8 cellular contexts compared by ENCODE assay signal in the genomic region with DNA sequence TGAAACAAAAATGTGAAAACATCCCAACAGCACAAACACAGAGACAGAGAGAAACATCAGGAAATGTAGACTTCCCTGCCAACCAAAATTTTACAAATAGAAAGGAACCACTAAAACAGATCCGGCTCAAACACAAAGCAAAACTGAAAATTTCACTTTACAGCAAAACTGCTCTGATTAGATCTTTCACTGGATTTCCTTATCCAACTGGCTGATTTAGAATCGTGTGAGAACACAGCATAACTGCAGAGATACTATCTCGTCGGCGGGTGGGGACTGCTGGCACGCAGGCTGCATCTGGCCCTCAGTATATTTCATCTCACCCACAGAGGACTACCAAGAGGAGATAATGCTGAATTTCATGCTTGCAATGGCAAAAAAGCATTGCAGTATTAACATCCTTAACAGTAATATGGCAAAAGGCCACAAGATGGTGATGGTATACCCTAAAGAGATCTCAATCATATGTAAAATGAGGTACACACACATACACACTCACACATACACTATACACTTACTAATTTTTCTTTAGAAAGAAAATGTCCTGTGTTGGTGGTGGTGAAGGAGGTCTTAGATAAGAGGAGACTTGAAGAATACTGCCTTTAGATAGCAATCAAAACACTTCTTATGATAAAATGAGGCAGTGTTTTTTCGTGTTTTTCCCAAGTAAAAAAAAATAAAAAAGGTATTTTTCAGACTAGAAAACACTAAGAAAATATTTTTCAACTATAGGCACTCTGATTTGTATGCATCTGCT. TPM values are rescaled to one million over a fixed set of nuclear protein-coding genes. Genes with fewer than 3 reads are reported as not detected.
A peak's percentile ranks its signal among the peaks of the same experiment; 100 is the strongest.
DNase-seq lines count a peak whose midpoint lies in the region; ATAC-seq and TF ChIP-seq lines count a peak whose summit lies in the region.

No MANE protein-coding gene starts in this region.

- peak overlapping the region; percentile 74 for H3K27ac ChIP-seq in subcutaneous abdominal adipose tissue (ENCODE audit: low read depth, low read length)

- H3K9me3 ChIP-seq in BE2C (no peaks in the 10 kb centered on the region), subcutaneous abdominal adipose tissue (ENCODE audit: control insufficient read depth in 5 of 5, low read length in 5 of 5) (no peaks in the 10 kb centered on the region)

- no peaks in the 10 kb centered on the region for H3K4me1 ChIP-seq in BE2C
- peaks cover 3 to 17% (median 13%) of the 10 kb centered on the region in 5 donors for H3K4me1 ChIP-seq in subcutaneous abdominal adipose tissue (ENCODE audit: control insufficient read depth in 5 of 5, insufficient read depth in 5 of 5, low read length in 5 of 5)

- H3K4me3 ChIP-seq in BE2C (ENCODE audit: low read depth, low read length) (peak overlapping the region; percentile 32), subcutaneous abdominal adipose tissue (ENCODE audit: low read depth in 1 of 5, low read length in 5 of 5) (peak overlapping the region; percentile 19 to 61 (median 53))

- peak; percentile 30 for TF ChIP-seq POLR2A in GM18526 (IDR thresholded peaks at IDR 0.05; ENCODE audit: extremely low read depth, insufficient read length)

- ATAC-seq in HG02981 (IDR thresholded peaks at IDR 0.05; ENCODE audit: unreplicated experiment), result peak; percentile 94

- H3K36me3 ChIP-seq in BE2C (no peaks in the 10 kb centered on the region), subcutaneous abdominal adipose tissue (ENCODE audit: control insufficient read depth in 5 of 5, insufficient read depth in 5 of 5, low read length in 5 of 5) (no peaks in the 10 kb centered on the region)

- peak overlapping the region; percentile 44 to 58 (median 54) for H3K9ac ChIP-seq in subcutaneous abdominal adipose tissue (ENCODE audit: low read length in 5 of 5)

- H3K27me3 ChIP-seq in BE2C, result no peaks in the 10 kb centered on the region
- no peaks in the 10 kb centered on the region for H3K27me3 ChIP-seq in subcutaneous abdominal adipose tissue (ENCODE audit: control insufficient read depth in 5 of 5, insufficient read depth in 4 of 5, low read length in 5 of 5)

- DNase-seq in BE2C, result peak; percentile 39
- peak; percentile 59 for DNase-seq in NCI-H2171 (lab: John Stamatoyannopoulos, UW)
- DNase-seq in activated CD4-positive, CD25-positive, alpha-beta regulatory T cell treated with anti-CD3 and anti-CD28 coated beads, Interleukin-2, amount 50 U/mL, for 72 hours, result peak; percentile 35
- peak; percentile 9 for DNase-seq in effector CD4-positive, alpha-beta T cell
- peak; percentile 19 for DNase-seq in mucosa of gallbladder (ENCODE audit: low spot score)

- TF ChIP-seq CTCF in BE2C (IDR thresholded peaks at IDR 0.05; ENCODE audit: low read depth, low read length), result peak; percentile 57

RNA-seq across cellular contexts. Expression of gene LEO1, which starts 10.6 kb away (rescaled TPM):
- 42.1 TPM for polyA plus RNA-seq in BE2C (2012; ENCODE audit: insufficient read depth, insufficient read length, low read depth)
- total RNA-seq in mucosa of gallbladder, result 18.0 TPM

RNA-seq across cellular contexts. Expression of gene MAPK6, which starts 36.8 kb away (rescaled TPM):
- polyA plus RNA-seq in BE2C (2012; ENCODE audit: insufficient read depth, insufficient read length, low read depth), result 25.0 TPM
- total RNA-seq in mucosa of gallbladder, result 41.2 TPM

Comparison
In these comparisons a context has a peak if more than half of its experiments do, and no peak if none do; other contexts are left out.
1. Peak in every context shown above with its lines: DNase-seq, ATAC-seq, H3K4me3 ChIP-seq and H3K27ac ChIP-seq.
2. DNase-seq: peak in every context shown above with its lines; median percentile 59 in NCI-H2171; 39 in BE2C; 35 in activated CD4-positive, CD25-positive, alpha-beta regulatory T cell treated with anti-CD3 and anti-CD28 coated beads, Interleukin-2, amount 50 U/mL, for 72 hours; 19 in mucosa of gallbladder; 9 in effector CD4-positive, alpha-beta T cell.